In genomic region chr10:42783181-42783549, GRCh38 we compare ENCODE assay signal across 8 cellular contexts. TPM values are rescaled to one million over a fixed set of nuclear protein-coding genes. Genes with fewer than 3 reads are reported as not detected.
DNase-seq lines count a peak whose midpoint lies in the region; ATAC-seq and TF ChIP-seq lines count a peak whose summit lies in the region.

No MANE protein-coding gene starts in this region.

- peak overlapping the region; percentile 88 for H2AFZ ChIP-seq in hepatocyte

- peak overlapping the region; percentile 99 for H3K27ac Mint-ChIP-seq in activated naive CD8-positive, alpha-beta T cell treated with anti-CD3 and anti-CD28 coated beads, Interleukin-2, amount 50 U/mL, for 24 hours

- peak overlapping the region; percentile 97 for H3K27ac ChIP-seq in hepatocyte
- peak overlapping the region; percentile 84 to 99 (median 96) for H3K27ac ChIP-seq in skin epidermis

- DNase-seq in BE2C (peak; percentile 18), NCI-H2227 treated with DMSO at 0.1 percent for 48 hours (lab: John Stamatoyannopoulos, UW) (peak; percentile 20), hepatocyte (ENCODE audit: low spot score) (peak; percentile 51), NCI-H1694 (lab: John Stamatoyannopoulos, UW) (no peak), AML-193 (lab: John Stamatoyannopoulos, UW) (no peak)
- DNase-seq in activated naive CD8-positive, alpha-beta T cell treated with anti-CD3 and anti-CD28 coated beads, Interleukin-2, amount 50 U/mL, for 24 hours: peak; percentile 25

- H3K4me1 Mint-ChIP-seq in activated naive CD8-positive, alpha-beta T cell treated with anti-CD3 and anti-CD28 coated beads, Interleukin-2, amount 50 U/mL, for 24 hours: peaks cover 32% of the 10 kb centered on the region

- H3K9me3 ChIP-seq in BE2C: no peaks in the 10 kb centered on the region
- H3K9me3 ChIP-seq in hepatocyte (ENCODE audit: low read depth): no peaks in the 10 kb centered on the region

- peak overlapping the region; percentile 95 for H3K4me3 ChIP-seq in BE2C (ENCODE audit: low read depth, low read length)
- peak overlapping the region; percentile 77 for H3K4me3 ChIP-seq in hepatocyte
- peak overlapping the region; percentile 64 to 89 (median 74) for H3K4me3 ChIP-seq in skin epidermis

- H3K36me3 ChIP-seq in BE2C (peaks cover 22% of the 10 kb centered on the region), hepatocyte (replicated peaks; ENCODE audit: insufficient read depth, low read depth) (no peaks in the 10 kb centered on the region)

- no peaks in the 10 kb centered on the region for H3K27me3 Mint-ChIP-seq in activated naive CD8-positive, alpha-beta T cell treated with anti-CD3 and anti-CD28 coated beads, Interleukin-2, amount 50 U/mL, for 24 hours

- 3% methylated on average over 11 of the region's 11 CpGs for WGBS in hepatocyte (ENCODE audit: low lambda C conversion rate, missing lambda C conversion rate)

- no peaks in the 10 kb centered on the region for H3K4me1 ChIP-seq in BE2C
- no peaks in the 10 kb centered on the region for H3K4me1 ChIP-seq in hepatocyte (ENCODE audit: insufficient read depth)

- peaks cover 28% of the 10 kb centered on the region for H3K36me3 Mint-ChIP-seq in activated naive CD8-positive, alpha-beta T cell treated with anti-CD3 and anti-CD28 coated beads, Interleukin-2, amount 50 U/mL, for 24 hours (ENCODE audit: low read depth)

- peak overlapping the region; percentile 100 for H3K4me3 Mint-ChIP-seq in activated naive CD8-positive, alpha-beta T cell treated with anti-CD3 and anti-CD28 coated beads, Interleukin-2, amount 50 U/mL, for 24 hours

- peak; percentile 4 for ATAC-seq in GM21619 (IDR thresholded peaks at IDR 0.05; ENCODE audit: unreplicated experiment)
- ATAC-seq in activated naive CD8-positive, alpha-beta T cell treated with anti-CD3 and anti-CD28 coated beads, Interleukin-2, amount 50 U/mL, for 24 hours: peak; percentile 44

- no peaks in the 10 kb centered on the region for H4K20me1 ChIP-seq in hepatocyte (ENCODE audit: insufficient read depth, poor library complexity, severe bottlenecking)

- H3K27me3 ChIP-seq in BE2C: no peaks in the 10 kb centered on the region
- no peaks in the 10 kb centered on the region for H3K27me3 ChIP-seq in hepatocyte

- H3K79me2 ChIP-seq in hepatocyte: peaks cover 23% of the 10 kb centered on the region

- TF ChIP-seq CTCF in BE2C (IDR thresholded peaks at IDR 0.05; ENCODE audit: low read depth, low read length) (no peak), hepatocyte (IDR thresholded peaks at IDR 0.05; ENCODE audit: poor library complexity) (no peak)

- peak overlapping the region; percentile 82 for H3K4me2 ChIP-seq in hepatocyte

- no peaks in the 10 kb centered on the region for H3K9me3 Mint-ChIP-seq in activated naive CD8-positive, alpha-beta T cell treated with anti-CD3 and anti-CD28 coated beads, Interleukin-2, amount 50 U/mL, for 24 hours

- H3K9me2 ChIP-seq in hepatocyte (replicated peaks; ENCODE audit: insufficient read depth): no peaks in the 10 kb centered on the region

RNA-seq across cellular contexts. Expression of gene BMS1, which starts 0.6 kb away (rescaled TPM):
- polyA plus RNA-seq in BE2C (2012; ENCODE audit: insufficient read depth, insufficient read length, low read depth): 23.5 TPM
- 14.8 and 15.8 TPM in 2 replicates for total RNA-seq in hepatocyte
- 13.4 and 14.5 TPM in 2 replicates for polyA plus RNA-seq in hepatocyte

Comparison
In these comparisons a context has a peak if more than half of its experiments do, and no peak if none do; other contexts are left out.
1. DNase-seq: peak in BE2C (single experiment), NCI-H2227 treated with DMSO at 0.1 percent for 48 hours (single experiment), activated naive CD8-positive, alpha-beta T cell treated with anti-CD3 and anti-CD28 coated beads, Interleukin-2, amount 50 U/mL, for 24 hours (single experiment) and hepatocyte (single experiment); none in NCI-H1694 (single experiment) and AML-193 (0 of 2).
2. Peak in every context shown above with its lines, with median percentiles within 50 percentile points of each other: H3K4me3 ChIP-seq.